ENCODE assay signal across 10 cellular contexts in genomic region chr7:33054261-33054964, GRCh38. TPM values are rescaled to one million over a fixed set of nuclear protein-coding genes. Genes with fewer than 3 reads are reported as not detected.
DNase-seq lines count a peak whose midpoint lies in the region; ATAC-seq and TF ChIP-seq lines count a peak whose summit lies in the region.
"Had no signal": no experiment of that assay in that cellular context is flagged by ENCODE, and none has a peak within 500 bp of the region (broad histone marks: within the 10 kb centered on the region; RNA-seq: fewer than 3 reads in every experiment).

No MANE protein-coding gene starts in this region.

- intact Hi-C loops in Calu3 (cut with micrococcal nuclease; ENCODE audit: unreplicated experiment) (loop anchor here (10.0 kb wide), 1 partner anchor 290 kb away; no protein-coding TSS in a partner anchor), upper lobe of right lung (cut with DNase I) (no loop called here)

- no peaks in the 10 kb centered on the region for H3K9me3 Mint-ChIP-seq in activated naive CD4-positive, alpha-beta T cell treated with anti-CD3 and anti-CD28 coated beads, Interleukin-2, amount 50 U/mL, for 24 hours
- H3K9me3 Mint-ChIP-seq in natural killer cell treated with Interleukin-12 subunit alpha and Interleukin-12 subunit beta and Interleukin-15 and Interleukin-18, amount 100 ng/mL, for 72 hours, result no peaks in the 10 kb centered on the region
- no peaks in the 10 kb centered on the region for H3K9me3 Mint-ChIP-seq in Calu3 (ENCODE audit: low read depth, unreplicated experiment)
- H3K9me3 Mint-ChIP-seq: GM23338 had no signal

- TF ChIP-seq CTCF in Calu3 (IDR thresholded peaks at IDR 0.05; ENCODE audit: unreplicated experiment) (no peak), upper lobe of right lung (IDR thresholded peaks at IDR 0.05) (no peak)

- H3K4me1 Mint-ChIP-seq in activated naive CD4-positive, alpha-beta T cell treated with anti-CD3 and anti-CD28 coated beads, Interleukin-2, amount 50 U/mL, for 24 hours, result peaks cover 86% of the 10 kb centered on the region
- H3K4me1 Mint-ChIP-seq in natural killer cell treated with Interleukin-12 subunit alpha and Interleukin-12 subunit beta and Interleukin-15 and Interleukin-18, amount 100 ng/mL, for 72 hours (ENCODE audit: low read depth in 2 of 2), result peaks cover 30 to 32% of the 10 kb centered on the region in 2 donors
- H3K4me1 Mint-ChIP-seq in Calu3 (ENCODE audit: low read depth, unreplicated experiment), result peaks cover 32% of the 10 kb centered on the region

- peak overlapping the region; percentile 90 for H3K27ac Mint-ChIP-seq in activated naive CD4-positive, alpha-beta T cell treated with anti-CD3 and anti-CD28 coated beads, Interleukin-2, amount 50 U/mL, for 24 hours
- H3K27ac Mint-ChIP-seq in natural killer cell treated with Interleukin-12 subunit alpha and Interleukin-12 subunit beta and Interleukin-15 and Interleukin-18, amount 100 ng/mL, for 72 hours, result peak overlapping the region; percentile 57 to 68
- no peak overlapping the region for H3K27ac Mint-ChIP-seq in Calu3 (ENCODE audit: unreplicated experiment)
- H3K27ac Mint-ChIP-seq: GM23338 had no signal

- H3K27ac ChIP-seq in upper lobe of right lung, result no peak overlapping the region
- H3K27ac ChIP-seq: uterus had no signal

- H3K4me3 Mint-ChIP-seq in activated naive CD4-positive, alpha-beta T cell treated with anti-CD3 and anti-CD28 coated beads, Interleukin-2, amount 50 U/mL, for 24 hours, result peak overlapping the region; percentile 19
- H3K4me3 Mint-ChIP-seq in natural killer cell treated with Interleukin-12 subunit alpha and Interleukin-12 subunit beta and Interleukin-15 and Interleukin-18, amount 100 ng/mL, for 72 hours, result peak overlapping the region; percentile 25
- H3K4me3 Mint-ChIP-seq in Calu3 (ENCODE audit: low read depth, unreplicated experiment), result no peak overlapping the region
- H3K4me3 Mint-ChIP-seq: GM23338 had no signal

- H3K36me3 ChIP-seq in upper lobe of right lung, result no peaks in the 10 kb centered on the region
- H3K36me3 ChIP-seq: uterus had no signal

- no peaks in the 10 kb centered on the region for H3K9me3 ChIP-seq in upper lobe of right lung
- H3K9me3 ChIP-seq: uterus had no signal

- no TSS peak for BruUV-seq in Calu3 (replicated peaks; lab: Mats Ljungman, UMichigan)

- peaks cover 2% of the 10 kb centered on the region for H3K36me3 Mint-ChIP-seq in activated naive CD4-positive, alpha-beta T cell treated with anti-CD3 and anti-CD28 coated beads, Interleukin-2, amount 50 U/mL, for 24 hours
- no peaks in the 10 kb centered on the region for H3K36me3 Mint-ChIP-seq in natural killer cell treated with Interleukin-12 subunit alpha and Interleukin-12 subunit beta and Interleukin-15 and Interleukin-18, amount 100 ng/mL, for 72 hours
- H3K36me3 Mint-ChIP-seq in Calu3 (ENCODE audit: insufficient read depth, unreplicated experiment), result peaks cover 5% of the 10 kb centered on the region

- H3K4me1 ChIP-seq in upper lobe of right lung, result peaks cover 23% of the 10 kb centered on the region
- H3K4me1 ChIP-seq: uterus had no signal

- no peak overlapping the region for H3K4me3 ChIP-seq in upper lobe of right lung
- H3K4me3 ChIP-seq: GM23338, uterus had no signal

- DNase-seq in LHCN-M2 (ENCODE audit: low read depth), result peak; percentile 39
- DNase-seq in natural killer cell treated with Interleukin-12 subunit alpha and Interleukin-12 subunit beta and Interleukin-15 and Interleukin-18, amount 100 ng/mL, for 72 hours (ENCODE audit: low spot score), result no peak
- DNase-seq in ecto neural progenitor cell (ENCODE audit: low spot score), result no peak
- no peak for DNase-seq in Calu3
- DNase-seq in upper lobe of right lung, result no peak
- DNase-seq: RPMI8226, uterus had no signal

- H3K27me3 Mint-ChIP-seq in activated naive CD4-positive, alpha-beta T cell treated with anti-CD3 and anti-CD28 coated beads, Interleukin-2, amount 50 U/mL, for 24 hours, result no peaks in the 10 kb centered on the region
- H3K27me3 Mint-ChIP-seq in natural killer cell treated with Interleukin-12 subunit alpha and Interleukin-12 subunit beta and Interleukin-15 and Interleukin-18, amount 100 ng/mL, for 72 hours, result no peaks in the 10 kb centered on the region
- no peaks in the 10 kb centered on the region for H3K27me3 Mint-ChIP-seq in Calu3 (ENCODE audit: unreplicated experiment)

- H3K27me3 ChIP-seq in upper lobe of right lung, result no peaks in the 10 kb centered on the region
- H3K27me3 ChIP-seq: uterus had no signal

- ATAC-seq in GM18861 (IDR thresholded peaks at IDR 0.05; ENCODE audit: unreplicated experiment) (peak; percentile 54), upper lobe of right lung (no peak)
- peak; percentile 63 to 83 for ATAC-seq in natural killer cell treated with Interleukin-12 subunit alpha and Interleukin-12 subunit beta and Interleukin-15 and Interleukin-18, amount 100 ng/mL, for 72 hours
- ATAC-seq: GM23338 had no signal

- CTCF ChIA-PET in Calu3 (lab: Charles Lee), result interaction anchor here (0.6 kb wide), 1 partner anchor 141 kb away, joined by 3 read pairs; no protein-coding TSS in a partner anchor

RNA-seq across cellular contexts. Expression of gene NT5C3A, which starts 8.2 kb away (rescaled TPM):
- total RNA-seq in LHCN-M2 (2014; rRNA removed), result 35.9 and 40.1 TPM in 2 replicates
- polyA plus RNA-seq in LHCN-M2 (2012), result 12.2 TPM
- 10 to 100 TPM; 31.8 to 35.9 TPM for total RNA-seq in natural killer cell treated with Interleukin-12 subunit alpha and Interleukin-12 subunit beta and Interleukin-15 and Interleukin-18, amount 100 ng/mL, for 72 hours
- 77.7 and 127 TPM in 2 replicates for total RNA-seq in Calu3 (2022)
- total RNA-seq in upper lobe of right lung, result 34.0 TPM

RNA-seq across cellular contexts. Expression of gene RP9, which starts 54.8 kb away (rescaled TPM):
- 12.7 and 18.5 TPM in 2 replicates for total RNA-seq in LHCN-M2 (2014; rRNA removed)
- polyA plus RNA-seq in LHCN-M2 (2012), result 30.0 TPM
- total RNA-seq in natural killer cell treated with Interleukin-12 subunit alpha and Interleukin-12 subunit beta and Interleukin-15 and Interleukin-18, amount 100 ng/mL, for 72 hours, result 10 to 100 TPM; 16.2 to 22.0 TPM
- 30.9 and 37.2 TPM in 2 replicates for total RNA-seq in Calu3 (2022)
- total RNA-seq in upper lobe of right lung, result 11.9 TPM
